Comparison of ENCODE assay signal across 28 cellular contexts in genomic region chr20:61520076-61520639, GRCh38.
"Had no signal": no experiment of that assay in that cellular context is flagged by ENCODE, and none has a peak within 500 bp of the region (broad histone marks: within the 10 kb centered on the region; RNA-seq: fewer than 3 reads in every experiment).

No MANE protein-coding gene starts in this region.

- DNase-seq: effector memory CD4-positive, alpha-beta T cell; foreskin keratinocyte; heart right ventricle; hippocampal formation; left cardiac atrium; left lung; mucosa of descending colon; naive B cell; nucleus accumbens; stimulated activated CD4-positive, alpha-beta T cell treated with anti-CD3 and anti-CD28 coated beads, Interleukin-2, amount 100 ng/mL, for 24 hours; stimulated activated CD4-positive, alpha-beta T cell treated with anti-CD3 and anti-CD28 coated beads, Interleukin-4, amount 100 ng/mL, for 24 hours; stimulated activated naive CD8-positive, alpha-beta T cell treated with anti-CD3 and anti-CD28 coated beads, Interleukin-15, Interleukin-2, amounts not matched to agents 100 U/mL and 50 U/mL, for 24 hours; substantia nigra; testis; uterus had no signal

- H3K9me3 ChIP-seq: esophagus muscularis mucosa, gastroesophageal sphincter, heart right ventricle, mucosa of descending colon, prostate gland, right atrium auricular region, testis, tibial nerve, upper lobe of left lung, uterus had no signal

- ATAC-seq: gastroesophageal sphincter; heart right ventricle; left cardiac atrium; left lung; mucosa of descending colon; natural killer cell treated with Interleukin-12 subunit alpha and Interleukin-12 subunit beta and Interleukin-15 and Interleukin-18, amount 100 ng/mL, for 72 hours; stimulated activated effector memory CD8-positive, alpha-beta T cell treated with anti-CD3 and anti-CD28 coated beads, Interleukin-12 subunit alpha, Interleukin-12 subunit beta, amount 100 ng/mL, for 72 hours; stimulated activated naive CD8-positive, alpha-beta T cell treated with anti-CD3 and anti-CD28 coated beads, Interleukin-15, Interleukin-2, amounts not matched to agents 100 U/mL and 50 U/mL, for 24 hours had no signal

- H3K36me3 ChIP-seq: esophagus muscularis mucosa, gastroesophageal sphincter, heart right ventricle, left lung, neural progenitor cell, prostate gland, right atrium auricular region, tibial nerve, upper lobe of left lung, uterus had no signal

- H3K9ac ChIP-seq: neural progenitor cell had no signal

- H3K4me3 ChIP-seq: coronary artery, esophagus muscularis mucosa, gastroesophageal sphincter, heart right ventricle, left lung, mucosa of descending colon, neural progenitor cell, prostate gland, right atrium auricular region, smooth muscle cell, testis, tibial nerve, upper lobe of left lung, uterus had no signal

- FAIRE-seq: endothelial cell of umbilical vein, islet of Langerhans had no signal

- H2AFZ ChIP-seq: neural progenitor cell had no signal

- H3K4me2 ChIP-seq: neural progenitor cell, smooth muscle cell had no signal

- H3K27ac ChIP-seq: coronary artery, esophagus muscularis mucosa, foreskin keratinocyte, gastroesophageal sphincter, heart right ventricle, left lung, neural progenitor cell, prostate gland, right atrium auricular region, testis, tibial nerve, upper lobe of left lung, uterus had no signal

- H3K27me3 ChIP-seq: foreskin keratinocyte, right atrium auricular region, testis, upper lobe of left lung, uterus had no signal

- H3K4me1 ChIP-seq: foreskin keratinocyte, left lung, prostate gland, right atrium auricular region, testis, upper lobe of left lung, uterus had no signal
